ENCODE assay signal across 8 cellular contexts in genomic region chr6:30882764-30883475, GRCh38. TPM values are rescaled to one million over a fixed set of nuclear protein-coding genes. Genes with fewer than 3 reads are reported as not detected.
DNase-seq lines count a peak whose midpoint lies in the region; FAIRE-seq and TF ChIP-seq lines count a peak whose summit lies in the region.

No MANE protein-coding gene starts in this region.

- no peaks in the 10 kb centered on the region for H3K36me3 Mint-ChIP-seq in T-helper 2 cell treated with Interferon-gamma antibody and Interleukin-4, amounts not matched to agents 5 μg/mL and 100 μg/mL, for 36 hours (ENCODE audit: low read depth)

- peaks cover 1% of the 10 kb centered on the region for H3K36me3 ChIP-seq in bronchial epithelial cell (ENCODE audit: control insufficient read depth, insufficient read depth, low read length)
- no peaks in the 10 kb centered on the region for H3K36me3 ChIP-seq in vagina

- peaks cover 17% of the 10 kb centered on the region for H3K4me1 Mint-ChIP-seq in T-helper 2 cell treated with Interferon-gamma antibody and Interleukin-4, amounts not matched to agents 5 μg/mL and 100 μg/mL, for 36 hours (ENCODE audit: low read depth)

- TF ChIP-seq CTCF in bronchial epithelial cell (IDR thresholded peaks at IDR 0.05; ENCODE audit: insufficient read depth, low read length, severe bottlenecking) (no peak), vagina (IDR thresholded peaks at IDR 0.05) (no peak)

- H3K27ac Mint-ChIP-seq in T-helper 2 cell treated with Interferon-gamma antibody and Interleukin-4, amounts not matched to agents 5 μg/mL and 100 μg/mL, for 36 hours = peak overlapping the region; percentile 62

- FAIRE-seq in bronchial epithelial cell (lab: Jason Lieb, UNC) = no peak

- DNase-seq in T-helper 2 cell treated with Interferon-gamma antibody and Interleukin-4, amounts not matched to agents 5 μg/mL and 100 μg/mL, for 36 hours (ENCODE audit: low spot score) = no peak
- DNase-seq in T-helper 2 cell (no peak), NCI-H2171 (lab: John Stamatoyannopoulos, UW) (peak; percentile 89), bronchial epithelial cell (ENCODE audit: low read depth) (peak; percentile 84), mucosa of gallbladder (ENCODE audit: low spot score) (peak; percentile 77), vagina (ENCODE audit: extremely low spot score in 2 of 2) (peak in 1 of 2 donors; percentile 96), NCI-H446 (lab: John Stamatoyannopoulos, UW) (no peak), CD1c-positive myeloid dendritic cell (ENCODE audit: extremely low spot score) (no peak)

- H3K4me3 ChIP-seq in bronchial epithelial cell (ENCODE audit: low read depth, low read length) (peak overlapping the region; percentile 64), vagina (peak overlapping the region; percentile 61 to 82)

- no peaks in the 10 kb centered on the region for H3K9me3 Mint-ChIP-seq in T-helper 2 cell treated with Interferon-gamma antibody and Interleukin-4, amounts not matched to agents 5 μg/mL and 100 μg/mL, for 36 hours

- no peak for TF ChIP-seq POLR2A in vagina (IDR thresholded peaks at IDR 0.05)

- peaks cover 67% of the 10 kb centered on the region for H3K4me1 ChIP-seq in vagina

- H3K9me3 ChIP-seq in vagina = no peaks in the 10 kb centered on the region

- peaks cover 2% of the 10 kb centered on the region for H3K27me3 Mint-ChIP-seq in T-helper 2 cell treated with Interferon-gamma antibody and Interleukin-4, amounts not matched to agents 5 μg/mL and 100 μg/mL, for 36 hours (ENCODE audit: low read depth)

- H3K4me3 Mint-ChIP-seq in T-helper 2 cell treated with Interferon-gamma antibody and Interleukin-4, amounts not matched to agents 5 μg/mL and 100 μg/mL, for 36 hours = peak overlapping the region; percentile 78

- H3K27ac ChIP-seq in vagina = peak overlapping the region; percentile 95

- intact Hi-C loops in vagina (cut with DNase I) = loop anchor here (2.0 to 10.0 kb wide), 2 partner anchors 58 to 198 kb away; partner anchors contain the start of gene PPP1R18

- H3K27me3 ChIP-seq in bronchial epithelial cell (ENCODE audit: control insufficient read depth, insufficient read depth, low read length) = no peaks in the 10 kb centered on the region
- H3K27me3 ChIP-seq in vagina = no peaks in the 10 kb centered on the region

RNA-seq across cellular contexts. Expression of gene DDR1, which starts 1.4 kb away (rescaled TPM):
- total RNA-seq in bronchial epithelial cell (149 and 194 TPM in 2 replicates), mucosa of gallbladder (457 TPM), vagina (71.5 TPM)

RNA-seq across cellular contexts. Expression of gene GTF2H4, which starts 25.1 kb away (rescaled TPM):
- total RNA-seq in bronchial epithelial cell (10.0 and 10.6 TPM in 2 replicates), mucosa of gallbladder (37.0 TPM), vagina (16.7 TPM)

RNA-seq across cellular contexts. Expression of gene VARS2, which starts 31.1 kb away (rescaled TPM):
- total RNA-seq in bronchial epithelial cell (24.6 and 26.3 TPM in 2 replicates), mucosa of gallbladder (61.4 TPM), vagina (18.9 TPM)

RNA-seq across cellular contexts. Expression of gene SFTA2, which starts 49.0 kb away (rescaled TPM):
- total RNA-seq in bronchial epithelial cell (not detected in 2 replicates), mucosa of gallbladder (149 TPM), vagina (not detected)

RNA-seq across cellular contexts. Expression of gene MUCL3, which starts 57.9 kb away (rescaled TPM):
- total RNA-seq in bronchial epithelial cell (under 0.01 TPM in 1 of 2 replicates, not detected in the other), mucosa of gallbladder (93.5 TPM), vagina (0.49 TPM)

Comparison
In these comparisons a context has a peak if more than half of its experiments do, and no peak if none do; other contexts are left out.
1. DNase-seq: peak in NCI-H2171 (single experiment), bronchial epithelial cell (single experiment) and mucosa of gallbladder (single experiment); none in T-helper 2 cell treated with Interferon-gamma antibody and Interleukin-4, amounts not matched to agents 5 μg/mL and 100 μg/mL, for 36 hours (single experiment), T-helper 2 cell (0 of 5), NCI-H446 (0 of 2) and CD1c-positive myeloid dendritic cell (single experiment).